ENCODE assay signal across 19 cellular contexts in genomic region chr1:96474985-96475743, GRCh38.
DNase-seq lines count a peak whose midpoint lies in the region; ATAC-seq, FAIRE-seq and TF ChIP-seq lines count a peak whose summit lies in the region.
"Had no signal": no experiment of that assay in that cellular context is flagged by ENCODE, and none has a peak within 500 bp of the region (broad histone marks: within the 10 kb centered on the region; RNA-seq: fewer than 3 reads in every experiment).

No MANE protein-coding gene starts in this region.

- TF ChIP-seq CTCF in H1 (IDR thresholded peaks at IDR 0.05; ENCODE audit: control extremely low read depth in 1 of 3, insufficient read depth in 1 of 3, low read depth in 1 of 3, low read length in 3 of 3): no peak

- peaks cover 2% of the 10 kb centered on the region for H3K9me3 Mint-ChIP-seq in activated T-cell treated with anti-CD3 and anti-CD28 coated beads, Interleukin-2, amount 50 U/mL, for 24 hours

- no peak overlapping the region for H3K4me3 Mint-ChIP-seq in activated T-cell treated with anti-CD3 and anti-CD28 coated beads, Interleukin-2, amount 50 U/mL, for 24 hours

- WGBS in H1 (ENCODE audit: extremely low coverage in 1 of 2, insufficient coverage in 1 of 2, insufficient read length in 1 of 2, insufficient replicate concordance in 2 of 2, low coverage in 1 of 2, low lambda C conversion rate in 2 of 2, missing lambda C conversion rate in 1 of 2), 2 experiments: 22% methylated on average over 7 of the region's 7 CpGs; no CpG with 5 or more reads in 1 of the 2 experiments
- WGBS in neuronal stem cell (ENCODE audit: extremely low coverage in 2 of 2, insufficient read length in 2 of 2, insufficient replicate concordance in 1 of 2), 2 donors: no CpG with 5 or more reads among the region's 7 CpGs
- WGBS in aorta, 2 donors: 90 to 94% methylated on average over 7 of the region's 7 CpGs

- H3K27ac Mint-ChIP-seq in activated T-cell treated with anti-CD3 and anti-CD28 coated beads, Interleukin-2, amount 50 U/mL, for 24 hours: no peak overlapping the region

- POLR2A ChIA-PET in H1 (lab: Charles Lee; ENCODE audit: partially characterized antibody): no interaction called here

- H4K5ac ChIP-seq in H1 (ENCODE audit: insufficient read length, low read depth, low read length): no peak overlapping the region

- in situ Hi-C loops in HAP-1 (cut with MboI; ENCODE audit: low sequenced_read_pairs): no loop called here

- H3K27me3 Mint-ChIP-seq in activated T-cell treated with anti-CD3 and anti-CD28 coated beads, Interleukin-2, amount 50 U/mL, for 24 hours: no peaks in the 10 kb centered on the region

- TF ChIP-seq RAD21 in H1 (IDR thresholded peaks at IDR 0.05 in 1 of 2, conservative IDR thresholded peaks at IDR 0.05 in 1 of 2; ENCODE audit: low read depth in 2 of 2, low read length in 2 of 2): peak in 1 of 2 experiments; percentile 7; a peak in 1 of 4 replicates

- intact Hi-C loops in aorta (cut with DNase I): no loop called here

- H4K20me1 ChIP-seq in H1 (replicated peaks in 1 of 2; ENCODE audit: control insufficient read depth in 1 of 2, insufficient read depth in 2 of 2, low read length in 2 of 2): peaks cover 6 to 14% of the 10 kb centered on the region in 2 experiments

- H3K18ac ChIP-seq in H1 (ENCODE audit: extremely low read depth, low read length) (no peak overlapping the region), neuronal stem cell (ENCODE audit: low read length) (peak overlapping the region; percentile 56)

- H4K91ac ChIP-seq in H1 (replicated peaks; ENCODE audit: insufficient read length, low read length) (no peak overlapping the region), neuronal stem cell (ENCODE audit: low read depth, low read length, poor library complexity) (no peak overlapping the region)

- no peak overlapping the region for H2BK20ac ChIP-seq in H1 (ENCODE audit: low read length)

- H4K8ac ChIP-seq in H1 (ENCODE audit: extremely low read depth, insufficient read depth, low read length): no peak overlapping the region
- H4K8ac ChIP-seq in neuronal stem cell (ENCODE audit: low read depth, low read length): no peak overlapping the region

- FAIRE-seq in H1 (lab: Jason Lieb, UNC) (peak; percentile 98), GM12892 (lab: Jason Lieb, UNC) (no peak)

- no peaks in the 10 kb centered on the region for H3K36me3 ChIP-seq in HAP-1 (replicated peaks)
- no peaks in the 10 kb centered on the region; a peak in 1 of 8 replicates for H3K36me3 ChIP-seq in H1 (ENCODE audit: control insufficient read depth in 2 of 4, insufficient read depth in 4 of 4, low read length in 3 of 4)
- no peaks in the 10 kb centered on the region for H3K36me3 ChIP-seq in neuronal stem cell (replicated peaks in 1 of 2; ENCODE audit: control insufficient read depth in 2 of 2, insufficient read depth in 2 of 2, low read length in 2 of 2)
- H3K36me3 ChIP-seq in aorta (ENCODE audit: control insufficient read depth in 1 of 2, insufficient read depth in 2 of 2, low read length in 1 of 2): no peaks in the 10 kb centered on the region

- no peak for TF ChIP-seq POLR2A in H1 (IDR thresholded peaks at IDR 0.05; ENCODE audit: control extremely low read depth in 1 of 2, low read depth in 2 of 2, low read length in 2 of 2)
- no peak for TF ChIP-seq POLR2A in GM12892 (IDR thresholded peaks at IDR 0.05; ENCODE audit: low read depth, low read length)

- H2BK12ac ChIP-seq in H1 (ENCODE audit: low read depth, low read length): no peak overlapping the region
- H2BK12ac ChIP-seq in neuronal stem cell (ENCODE audit: low read length): no peak overlapping the region

- H3K4me3 ChIP-seq in HAP-1 (no peak overlapping the region), H1 (ENCODE audit: extremely low read depth in 1 of 4, insufficient read depth in 2 of 4, low read depth in 3 of 4, low read length in 4 of 4) (no peak overlapping the region), neuronal stem cell (ENCODE audit: low read length in 2 of 2) (no peak overlapping the region), aorta (ENCODE audit: low read length in 2 of 2) (no peak overlapping the region)

- H2AK5ac ChIP-seq in H1 (ENCODE audit: low read depth, low read length) (no peak overlapping the region), neuronal stem cell (ENCODE audit: low read depth, low read length) (no peak overlapping the region)

- H3K4ac ChIP-seq in H1 (replicated peaks; ENCODE audit: insufficient read length, low read depth, low read length): no peak overlapping the region
- no peak overlapping the region for H3K4ac ChIP-seq in neuronal stem cell (ENCODE audit: low read length)

- H3K23ac ChIP-seq in H1 (ENCODE audit: insufficient read length) (no peak overlapping the region), neuronal stem cell (ENCODE audit: low read depth, low read length, poor library complexity) (no peak overlapping the region)

- H3K27me3 ChIP-seq in HAP-1 (ENCODE audit: low read depth) (no peaks in the 10 kb centered on the region), H1 (replicated peaks in 1 of 4; ENCODE audit: control insufficient read depth in 3 of 4, extremely low read depth in 1 of 4, insufficient read depth in 3 of 4, low read length in 3 of 4) (peaks cover 63 to 79% (median 75%) of the 10 kb centered on the region in 4 experiments), neuronal stem cell (ENCODE audit: control insufficient read depth in 3 of 3, insufficient read depth in 3 of 3, low read depth in 1 of 3, low read length in 3 of 3) (no peaks in the 10 kb centered on the region), aorta (ENCODE audit: control insufficient read depth in 1 of 2, insufficient read depth in 2 of 2, low read length in 1 of 2) (no peaks in the 10 kb centered on the region)

- H3K9me3 ChIP-seq in HAP-1 (no peaks in the 10 kb centered on the region), H1 (ENCODE audit: insufficient read depth in 2 of 2, low read depth in 1 of 2, low read length in 1 of 2) (peaks cover 0 to 5% of the 10 kb centered on the region in 2 experiments; a peak in 1 of 4 replicates), neuronal stem cell (replicated peaks in 1 of 2; ENCODE audit: control insufficient read depth in 2 of 2, insufficient read depth in 1 of 2, low read depth in 1 of 2, low read length in 2 of 2) (peaks cover 0 to 2% of the 10 kb centered on the region in 2 donors), aorta (ENCODE audit: control insufficient read depth, low read length) (no peaks in the 10 kb centered on the region)
- H3K9me3 ChIP-seq: SK-N-SH had no signal

- no peak for ATAC-seq in aorta (ENCODE audit: low FRiP score)
- ATAC-seq: HCT116 had no signal

- no peak overlapping the region for H3K56ac ChIP-seq in H1 (replicated peaks; ENCODE audit: insufficient read length, low read depth, low read length)

- no peak overlapping the region for H3K14ac ChIP-seq in H1 (ENCODE audit: insufficient read length)
- H3K14ac ChIP-seq in neuronal stem cell (ENCODE audit: low read length): no peak overlapping the region

- peak in 1 of 2 experiments; percentile 73; a peak in 1 of 3 replicates for TF ChIP-seq EP300 in H1 (IDR thresholded peaks at IDR 0.05; ENCODE audit: borderline replicate concordance in 1 of 2, low read depth in 2 of 2, low read length in 2 of 2)

- CTCF ChIA-PET in H1 (lab: Charles Lee; ENCODE audit: partially characterized antibody): no interaction called here

- H3K9ac ChIP-seq in H1 (replicated peaks in 1 of 4; ENCODE audit: extremely low read depth in 1 of 4, low read depth in 3 of 4, low read length in 3 of 4) (no peak overlapping the region), neuronal stem cell (ENCODE audit: low read depth, low read length, poor library complexity) (no peak overlapping the region)
- H3K9ac ChIP-seq: SK-N-SH had no signal

- no peaks in the 10 kb centered on the region for H3K4me1 Mint-ChIP-seq in activated T-cell treated with anti-CD3 and anti-CD28 coated beads, Interleukin-2, amount 50 U/mL, for 24 hours (ENCODE audit: low read depth)

- H2BK15ac ChIP-seq in H1 (ENCODE audit: low read length): no peak overlapping the region
- no peak overlapping the region for H2BK15ac ChIP-seq in neuronal stem cell (ENCODE audit: low read length)

- H3K79me1 ChIP-seq in H1 (ENCODE audit: low read depth, low read length): no peaks in the 10 kb centered on the region
- H3K79me1 ChIP-seq in neuronal stem cell (ENCODE audit: low read depth, low read length): no peaks in the 10 kb centered on the region

- no peaks in the 10 kb centered on the region for H3K79me2 ChIP-seq in H1 (ENCODE audit: control insufficient read depth in 1 of 2, insufficient read depth in 2 of 2, low read length in 2 of 2)

- peaks cover 69% of the 10 kb centered on the region for H3K4me1 ChIP-seq in HAP-1
- H3K4me1 ChIP-seq in H1 (replicated peaks in 1 of 4; ENCODE audit: control insufficient read depth in 3 of 4, insufficient read depth in 4 of 4, low read length in 3 of 4): peaks cover 3 to 23% (median 12%) of the 10 kb centered on the region in 4 experiments; a peak in 6 of 7 replicates
- H3K4me1 ChIP-seq in neuronal stem cell (ENCODE audit: control insufficient read depth in 2 of 2, insufficient read depth in 1 of 2, low read depth in 1 of 2, low read length in 2 of 2): peaks cover 9 to 19% of the 10 kb centered on the region in 2 donors
- H3K4me1 ChIP-seq in aorta (ENCODE audit: control insufficient read depth in 1 of 2, insufficient read depth in 2 of 2, low read length in 2 of 2): no peaks in the 10 kb centered on the region

- H3K23me2 ChIP-seq in H1 (ENCODE audit: low read depth, low read length): no peaks in the 10 kb centered on the region

- H3K4me2 ChIP-seq in H1 (ENCODE audit: insufficient read depth in 1 of 2, low read depth in 2 of 2, low read length in 2 of 2) (no peak overlapping the region), neuronal stem cell (ENCODE audit: insufficient read depth, low read length, poor library complexity, severe bottlenecking) (no peak overlapping the region)
- H3K4me2 ChIP-seq: SK-N-SH had no signal

- H3K36me3 Mint-ChIP-seq in activated T-cell treated with anti-CD3 and anti-CD28 coated beads, Interleukin-2, amount 50 U/mL, for 24 hours (ENCODE audit: low read depth): no peaks in the 10 kb centered on the region

- H2BK5ac ChIP-seq in H1 (ENCODE audit: low read depth, low read length) (no peak overlapping the region), neuronal stem cell (ENCODE audit: low read length) (no peak overlapping the region)

- DNase-seq in HAP-1 (ENCODE audit: low spot score in 2 of 2) (peak; percentile 86 to 97), H1 (ENCODE audit: low read depth in 1 of 2, low spot score in 2 of 2) (peak in 1 of 2 experiments; percentile 49), iPS-NIHi7 (ENCODE audit: extremely low spot score) (peak; percentile 52), neuronal stem cell (ENCODE audit: low spot score) (no peak), NCI-H748 (lab: John Stamatoyannopoulos, UW; ENCODE audit: unreplicated experiment) (no peak), GM12892 (ENCODE audit: insufficient read length) (no peak), aorta (no peak)
- no peak for DNase-seq in activated T-cell treated with anti-CD3 and anti-CD28 coated beads, Interleukin-2, amount 50 U/mL, for 24 hours
- DNase-seq: ACHN, AML-193, NCI-H1417 treated with DMSO at 0.1 percent for 48 hours, NCI-H1930, NCI-H2171, NCI-H748 treated with DMSO at 0.1 percent for 48 hours, RPMI8226, SHP77 treated with DMSO at 0.1 percent for 48 hours, SK-N-SH had no signal

- H2BK120ac ChIP-seq in H1 (replicated peaks; ENCODE audit: low read depth, low read length) (no peak overlapping the region), neuronal stem cell (ENCODE audit: low read depth, low read length) (no peak overlapping the region)

- H3K27ac ChIP-seq in H1 (ENCODE audit: low read depth, low read length) (no peak overlapping the region), neuronal stem cell (replicated peaks; ENCODE audit: low read length) (no peak overlapping the region), aorta (ENCODE audit: low read depth in 1 of 2, low read length in 2 of 2) (no peak overlapping the region)
- H3K27ac ChIP-seq: C4-2B had no signal

- H2AFZ ChIP-seq in H1 (ENCODE audit: low read length) (no peak overlapping the region), neuronal stem cell (ENCODE audit: low read length) (peak overlapping the region; percentile 71)

Comparison
In these comparisons a context has a peak if more than half of its experiments do, and no peak if none do; other contexts are left out.
1. DNase-seq: peak in HAP-1 (2 of 2) and iPS-NIHi7 (single experiment); none in neuronal stem cell (single experiment), NCI-H748 (single experiment), GM12892 (single experiment), aorta (0 of 2) and activated T-cell treated with anti-CD3 and anti-CD28 coated beads, Interleukin-2, amount 50 U/mL, for 24 hours (single experiment).